Comparison of ENCODE assay signal across 9 cellular contexts in genomic region chr14:90556050-90556477, GRCh38.
DNase-seq lines count a peak whose midpoint lies in the region; ATAC-seq and TF ChIP-seq lines count a peak whose summit lies in the region.
"Had no signal": no experiment of that assay in that cellular context is flagged by ENCODE, and none has a peak within 500 bp of the region (broad histone marks: within the 10 kb centered on the region; RNA-seq: fewer than 3 reads in every experiment).

No MANE protein-coding gene starts in this region.

- no peaks in the 10 kb centered on the region for H3K79me2 ChIP-seq in osteoblast (ENCODE audit: insufficient read depth, low read length)

- ATAC-seq in Right ventricle myocardium superior (ENCODE audit: poor library complexity) (peak; percentile 71), HG03095 (IDR thresholded peaks at IDR 0.05; ENCODE audit: unreplicated experiment) (no peak)
- no peak for ATAC-seq in stimulated activated naive CD8-positive, alpha-beta T cell treated with anti-CD3 and anti-CD28 coated beads, Interleukin-15, Interleukin-2, amounts not matched to agents 100 U/mL and 50 U/mL, for 24 hours

- H3K27me3 ChIP-seq in muscle layer of duodenum (ENCODE audit: low read depth, low read length) (no peaks in the 10 kb centered on the region), osteoblast (ENCODE audit: insufficient read depth, low read length) (no peaks in the 10 kb centered on the region)

- H3K36me3 ChIP-seq in muscle layer of duodenum (ENCODE audit: control insufficient read depth in 1 of 2, insufficient read depth in 2 of 2, low read length in 2 of 2): no peaks in the 10 kb centered on the region
- H3K36me3 ChIP-seq in osteoblast (ENCODE audit: insufficient read depth, low read length): no peaks in the 10 kb centered on the region

- H3K27ac ChIP-seq in muscle layer of duodenum (ENCODE audit: low read length): no peak overlapping the region
- no peak overlapping the region for H3K27ac ChIP-seq in osteoblast (ENCODE audit: low read depth, low read length)

- DNase-seq in Ammon's horn (ENCODE audit: low spot score): peak; percentile 58
- peak; percentile 60 for DNase-seq in SW480 (ENCODE audit: low spot score)
- DNase-seq in Right ventricle myocardium superior: peak; percentile 68
- DNase-seq in stimulated activated naive CD8-positive, alpha-beta T cell treated with anti-CD3 and anti-CD28 coated beads, Interleukin-15, Interleukin-2, amounts not matched to agents 100 U/mL and 50 U/mL, for 24 hours: no peak
- DNase-seq in osteoblast (ENCODE audit: insufficient read length, low spot score, missing footprints): no peak
- DNase-seq in T-helper 1 cell: no peak
- DNase-seq: MM.1S had no signal

- H3K4me2 ChIP-seq in osteoblast (ENCODE audit: insufficient read depth, low read length): no peak overlapping the region

- H4K20me1 ChIP-seq in osteoblast (ENCODE audit: insufficient read depth, low read length): no peaks in the 10 kb centered on the region

- H3K4me1 ChIP-seq in muscle layer of duodenum (ENCODE audit: control insufficient read depth in 1 of 2, insufficient read depth in 2 of 2, low read length in 2 of 2) (peaks cover 0 to 38% of the 10 kb centered on the region in 2 donors), osteoblast (ENCODE audit: insufficient read depth, low read length) (no peaks in the 10 kb centered on the region)

- H3K4me3 ChIP-seq in muscle layer of duodenum (ENCODE audit: low read depth in 1 of 2, low read length in 2 of 2): peak overlapping the region; percentile 18 to 19
- H3K4me3 ChIP-seq in osteoblast (ENCODE audit: insufficient read depth, low read length): no peak overlapping the region

- intact Hi-C loops in Right ventricle myocardium superior (cut with DNase I): no loop called here

- H3K9me3 ChIP-seq in muscle layer of duodenum (ENCODE audit: control insufficient read depth in 1 of 2, low read length in 2 of 2) (no peaks in the 10 kb centered on the region), osteoblast (ENCODE audit: low read depth, low read length) (no peaks in the 10 kb centered on the region)

- H2AFZ ChIP-seq in osteoblast (ENCODE audit: low read length): no peak overlapping the region

- no peak for TF ChIP-seq CTCF in osteoblast (IDR thresholded peaks at IDR 0.05; ENCODE audit: extremely low read depth, low read depth, low read length)

Comparison
In these comparisons a context has a peak if more than half of its experiments do, and no peak if none do; other contexts are left out.
1. DNase-seq: peak in Ammon's horn (single experiment), SW480 (single experiment) and Right ventricle myocardium superior (single experiment); none in stimulated activated naive CD8-positive, alpha-beta T cell treated with anti-CD3 and anti-CD28 coated beads, Interleukin-15, Interleukin-2, amounts not matched to agents 100 U/mL and 50 U/mL, for 24 hours (single experiment), osteoblast (single experiment) and T-helper 1 cell (0 of 5).